Comparison of ENCODE assay signal across 13 cellular contexts in the genomic region with DNA sequence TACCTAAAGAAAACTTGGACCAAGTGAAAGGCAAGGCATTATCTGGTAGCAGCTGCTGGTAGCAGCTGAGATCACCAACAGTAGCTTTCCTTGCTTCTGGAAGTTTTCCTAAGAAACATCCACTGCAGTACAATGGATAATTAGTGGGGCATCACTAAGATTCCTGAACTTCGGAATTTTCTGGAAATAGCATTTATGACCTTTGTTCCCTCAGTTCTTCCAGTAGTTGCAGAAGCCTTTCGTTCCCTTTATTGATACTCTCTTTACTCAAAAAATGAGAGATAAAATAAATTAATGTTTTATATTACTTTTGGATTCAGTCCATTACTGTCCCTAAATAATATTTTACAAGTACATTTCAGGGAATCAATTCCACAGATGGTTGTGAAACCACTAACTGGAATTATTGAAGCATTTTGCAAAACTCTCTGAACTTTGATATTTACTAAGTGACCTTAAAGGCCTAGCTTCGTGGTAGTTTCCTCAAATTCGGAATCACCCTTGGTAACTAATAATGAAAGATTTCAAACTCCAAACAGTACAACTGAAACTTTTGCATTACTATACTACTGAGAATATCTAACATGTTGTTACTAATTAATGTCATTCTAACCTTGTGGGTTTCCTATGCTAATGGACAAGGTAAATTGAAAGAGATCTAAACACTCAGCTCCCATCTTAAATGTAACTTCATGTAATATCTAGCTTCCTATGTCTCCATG. TPM values are rescaled to one million over a fixed set of nuclear protein-coding genes. Genes with fewer than 3 reads are reported as not detected.
"Had no signal": no experiment of that assay in that cellular context is flagged by ENCODE, and none has a peak within 500 bp of the region (broad histone marks: within the 10 kb centered on the region; RNA-seq: fewer than 3 reads in every experiment).

No MANE protein-coding gene starts in this region.

RNA-seq across cellular contexts. Expression of a gene that starts 9.5 kb away (rescaled TPM):
- total RNA-seq: activated CD4-positive, alpha-beta memory T cell treated with anti-CD3 and anti-CD28 coated beads, Interleukin-2, amount 10 ng/mL, durations not matched to agents 7 days and 5 days; activated CD4-positive, alpha-beta T cell treated with anti-CD3 and anti-CD28 coated beads, Interleukin-2, amount 10 ng/mL, durations not matched to agents 7 days and 5 days; activated naive CD4-positive, alpha-beta T cell treated with anti-CD3 and anti-CD28 coated beads, Interleukin-2, amount 50 U/mL, for 72 hours; activated naive CD8-positive, alpha-beta T cell treated with anti-CD3 and anti-CD28 coated beads, Interleukin-2, amount 10 ng/mL, durations not matched to agents 7 days and 5 days; activated T-cell treated with anti-CD3 and anti-CD28 coated beads, Interleukin-2, amount 50 U/mL, for 72 hours; ascending aorta; bronchial epithelial cell; cardiac septum; cerebellum; epithelial cell of proximal tubule; frontal cortex; T-helper 2 cell treated with Interferon-gamma antibody and Interleukin-4, amounts not matched to agents 100 ng/mL and 5 ng/mL, for 36 hours had no signal

RNA-seq across cellular contexts. Expression of a gene that starts 54.4 kb away (rescaled TPM):
- total RNA-seq: activated CD4-positive, alpha-beta memory T cell treated with anti-CD3 and anti-CD28 coated beads, Interleukin-2, amount 10 ng/mL, durations not matched to agents 7 days and 5 days; activated CD4-positive, alpha-beta T cell treated with anti-CD3 and anti-CD28 coated beads, Interleukin-2, amount 10 ng/mL, durations not matched to agents 7 days and 5 days; activated naive CD4-positive, alpha-beta T cell treated with anti-CD3 and anti-CD28 coated beads, Interleukin-2, amount 50 U/mL, for 72 hours; activated naive CD8-positive, alpha-beta T cell treated with anti-CD3 and anti-CD28 coated beads, Interleukin-2, amount 10 ng/mL, durations not matched to agents 7 days and 5 days; activated T-cell treated with anti-CD3 and anti-CD28 coated beads, Interleukin-2, amount 50 U/mL, for 72 hours; bronchial epithelial cell; cardiac septum; cerebellum; endodermal cell; epithelial cell of proximal tubule; T-helper 2 cell treated with Interferon-gamma antibody and Interleukin-4, amounts not matched to agents 100 ng/mL and 5 ng/mL, for 36 hours had no signal
